ENCODE assay signal across 21 cellular contexts in the genomic region with DNA sequence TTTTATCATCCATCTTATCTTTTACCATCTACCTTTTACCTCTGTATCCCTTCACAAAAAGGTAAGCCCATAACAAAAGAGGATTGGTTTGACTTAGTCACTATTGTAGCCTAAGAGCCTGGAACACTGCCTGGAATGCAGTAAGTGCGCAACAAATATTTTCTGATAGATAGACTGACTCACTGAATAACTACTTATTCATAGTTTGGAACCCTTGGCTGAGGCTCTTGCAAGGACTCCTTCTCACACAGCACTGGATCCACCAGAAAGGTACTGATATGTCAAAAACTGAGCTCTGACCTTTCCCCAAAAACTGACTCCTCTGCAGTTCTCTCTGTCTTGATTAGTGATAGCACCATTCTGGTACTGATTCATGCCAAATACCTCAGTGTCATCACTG.
DNase-seq lines count a peak whose midpoint lies in the region; TF ChIP-seq lines count a peak whose summit lies in the region.
"Had no signal": no experiment of that assay in that cellular context is flagged by ENCODE, and none has a peak within 500 bp of the region (broad histone marks: within the 10 kb centered on the region; RNA-seq: fewer than 3 reads in every experiment).

No MANE protein-coding gene starts in this region.

- dilution Hi-C loops in mammary epithelial cell (cut with HindIII; ENCODE audit: low sequenced_read_pairs) = no loop called here

- H3K4me2 ChIP-seq in BLaER1 = peak overlapping the region; percentile 73
- H3K4me2 ChIP-seq in MM.1S (ENCODE audit: low read depth, low read length) = no peak overlapping the region
- no peak overlapping the region for H3K4me2 ChIP-seq in mammary epithelial cell (ENCODE audit: insufficient read depth, low read depth, low read length)
- H3K4me2 ChIP-seq: PC-9 had no signal

- peaks cover 35% of the 10 kb centered on the region for H3F3A ChIP-seq in MM.1S (ENCODE audit: insufficient read depth, low read length)

- WGBS in mammary epithelial cell (ENCODE audit: low coverage, missing lambda C conversion rate) = 71% methylated on average over 1 of the region's 1 CpG

- no peak for TF ChIP-seq CTCF in MM.1S (IDR thresholded peaks at IDR 0.05; ENCODE audit: low read length)
- TF ChIP-seq CTCF in mammary epithelial cell (conservative IDR thresholded peaks at IDR 0.05 in 1 of 2, IDR thresholded peaks at IDR 0.05 in 1 of 2; ENCODE audit: extremely low read depth in 1 of 2, insufficient read depth in 1 of 2, low read depth in 1 of 2, low read length in 2 of 2) = no peak

- intact Hi-C loops in mammary epithelial cell (cut with micrococcal nuclease) = no loop called here

- CTCF ChIA-PET in mammary epithelial cell (lab: Charles Lee; ENCODE audit: low non-redundant PET) = no interaction called here

- no peak overlapping the region for H2AFZ ChIP-seq in MM.1S (ENCODE audit: low read length)
- H2AFZ ChIP-seq in mammary epithelial cell (ENCODE audit: low read depth, low read length) = no peak overlapping the region
- H2AFZ ChIP-seq: PC-9 had no signal

- DNase-seq in MM.1S (no peak), mammary epithelial cell (peak; percentile 51), kidney tubule cell (ENCODE audit: low spot score) (peak; percentile 7), NCI-H524 treated with DMSO at 0.1 percent for 48 hours (lab: John Stamatoyannopoulos, UW) (no peak), NCI-H2081 (lab: John Stamatoyannopoulos, UW) (no peak), NCI-H1694 treated with DMSO at 0.1 percent for 48 hours (lab: John Stamatoyannopoulos, UW) (no peak)
- DNase-seq in stimulated activated CD4-positive, alpha-beta T cell treated with anti-CD3 and anti-CD28 coated beads, Interleukin-4, amount 100 ng/mL, for 1 hour = no peak
- DNase-seq: activated CD4-positive, alpha-beta T cell treated with anti-CD3 and anti-CD28 coated beads, Interleukin-2, amount 10 ng/mL, durations not matched to agents 7 days and 5 days; activated naive CD4-positive, alpha-beta T cell treated with anti-CD3 and anti-CD28 coated beads, Interleukin-2, amount 10 ng/mL, durations not matched to agents 7 days and 5 days; activated T-cell treated with anti-CD3 and anti-CD28 coated beads for 4 hours; Calu3; effector memory CD8-positive, alpha-beta T cell; GDM1; NCI-H1930; PC-9; stimulated activated CD4-positive, alpha-beta T cell treated with anti-CD3 and anti-CD28 coated beads, Interleukin-15, amount 100 ng/mL, for 24 hours; stomach had no signal

- H3K9ac ChIP-seq in BLaER1 (no peak overlapping the region), MM.1S (ENCODE audit: low read length) (no peak overlapping the region), mammary epithelial cell (ENCODE audit: insufficient read depth, low read length) (no peak overlapping the region)

- H3K9me3 ChIP-seq in BLaER1 (peaks cover 9% of the 10 kb centered on the region), MM.1S (replicated peaks; ENCODE audit: insufficient read depth, low read length) (no peaks in the 10 kb centered on the region), mammary epithelial cell (replicated peaks; ENCODE audit: insufficient read depth, low read length) (no peaks in the 10 kb centered on the region)
- H3K9me3 ChIP-seq: prostate gland, stomach had no signal

- BruUV-seq in mammary epithelial cell (replicated peaks; lab: Mats Ljungman, UMichigan) = no TSS peak

- H3K36me3 ChIP-seq in BLaER1 = no peaks in the 10 kb centered on the region
- H3K36me3 ChIP-seq in MM.1S (replicated peaks; ENCODE audit: insufficient read depth, low read length) = no peaks in the 10 kb centered on the region
- no peaks in the 10 kb centered on the region for H3K36me3 ChIP-seq in mammary epithelial cell (ENCODE audit: insufficient read depth, low read length)
- H3K36me3 ChIP-seq: cardiac muscle cell, prostate gland, stomach had no signal

- no peaks in the 10 kb centered on the region for H3K9me2 ChIP-seq in MM.1S (replicated peaks; ENCODE audit: insufficient read depth, low read length)

- peak overlapping the region; percentile 86; the same call in 1 of the 2 replicates for H3K27ac ChIP-seq in BLaER1
- peak overlapping the region; percentile 87 for H3K27ac ChIP-seq in MM.1S (ENCODE audit: low read length)
- H3K27ac ChIP-seq in mammary epithelial cell (ENCODE audit: insufficient read depth, low read depth, low read length) = no peak overlapping the region
- H3K27ac ChIP-seq: cardiac muscle cell, PC-9, prostate gland, SK-N-MC, stomach had no signal

- H3K27me3 ChIP-seq in BLaER1 (no peaks in the 10 kb centered on the region), MM.1S (replicated peaks; ENCODE audit: insufficient read depth, low read length) (no peaks in the 10 kb centered on the region), mammary epithelial cell (ENCODE audit: insufficient read depth, low read length) (no peaks in the 10 kb centered on the region)
- H3K27me3 ChIP-seq: cardiac muscle cell, stomach had no signal

- H3K4me1 ChIP-seq in BLaER1 (peaks cover 53% of the 10 kb centered on the region), MM.1S (ENCODE audit: low read length) (peaks cover 52% of the 10 kb centered on the region), mammary epithelial cell (ENCODE audit: insufficient read depth, low read length) (peaks cover 4% of the 10 kb centered on the region)
- H3K4me1 ChIP-seq: prostate gland had no signal

- in situ Hi-C loops in mammary epithelial cell (cut with MboI; ENCODE audit: low sequenced_read_pairs in 2 of 2) = no loop called here

- H3K4me3 ChIP-seq in BLaER1 (no peak overlapping the region), MM.1S (ENCODE audit: low read length) (no peak overlapping the region), mammary epithelial cell (replicated peaks in 1 of 3; ENCODE audit: insufficient read depth in 1 of 3, low read depth in 2 of 3, low read length in 3 of 3) (no peak overlapping the region)
- H3K4me3 ChIP-seq: cardiac muscle cell, PC-9, prostate gland, SK-N-MC, stomach had no signal

- H3K79me2 ChIP-seq in MM.1S (ENCODE audit: low read length) (no peaks in the 10 kb centered on the region), mammary epithelial cell (ENCODE audit: insufficient read depth, low read length) (no peaks in the 10 kb centered on the region)

- no peaks in the 10 kb centered on the region for H4K20me1 ChIP-seq in BLaER1
- H4K20me1 ChIP-seq in MM.1S (ENCODE audit: insufficient read depth, low read length) = no peaks in the 10 kb centered on the region
- no peaks in the 10 kb centered on the region for H4K20me1 ChIP-seq in mammary epithelial cell (ENCODE audit: insufficient read depth, low read length)

Comparison
In these comparisons a context has a peak if more than half of its experiments do, and no peak if none do; other contexts are left out.
1. DNase-seq: peak in mammary epithelial cell (single experiment) and kidney tubule cell (single experiment); none in MM.1S (single experiment), NCI-H524 treated with DMSO at 0.1 percent for 48 hours (single experiment), NCI-H2081 (0 of 2), stimulated activated CD4-positive, alpha-beta T cell treated with anti-CD3 and anti-CD28 coated beads, Interleukin-4, amount 100 ng/mL, for 1 hour (single experiment) and NCI-H1694 treated with DMSO at 0.1 percent for 48 hours (single experiment).